9 cellular contexts compared by ENCODE assay signal in genomic region chr1:38608202-38608864, GRCh38.
A peak's percentile ranks its signal among the peaks of the same experiment; 100 is the strongest.
DNase-seq lines count a peak whose midpoint lies in the region; ATAC-seq, FAIRE-seq and TF ChIP-seq lines count a peak whose summit lies in the region.
"Had no signal": no experiment of that assay in that cellular context is flagged by ENCODE, and none has a peak within 500 bp of the region (broad histone marks: within the 10 kb centered on the region; RNA-seq: fewer than 3 reads in every experiment).

No MANE protein-coding gene starts in this region.

- H3K9me3 Mint-ChIP-seq in natural killer cell, result no peaks in the 10 kb centered on the region

- H3K4me1 Mint-ChIP-seq in natural killer cell, result no peaks in the 10 kb centered on the region

- no peak overlapping the region for H3K4me3 ChIP-seq in A549
- no peak overlapping the region for H3K4me3 ChIP-seq in GM12864 (ENCODE audit: low read depth, low read length)
- H3K4me3 ChIP-seq in SJCRH30, result no peak overlapping the region
- H3K4me3 ChIP-seq in right cardiac atrium (ENCODE audit: low read length), result no peak overlapping the region
- H3K4me3 ChIP-seq: adrenal gland had no signal

- POLR2A ChIA-PET in A549 (lab: Yijun Ruan, JAX), result no interaction called here

- no peaks in the 10 kb centered on the region for H3K36me3 ChIP-seq in SJCRH30
- H3K36me3 ChIP-seq: adrenal gland had no signal

- peaks cover 10 to 20% of the 10 kb centered on the region in 2 donors for H3K27me3 Mint-ChIP-seq in natural killer cell (ENCODE audit: low read depth in 2 of 2)

- intact Hi-C loops in right cardiac atrium (cut with DNase I) (loop anchor here in 1 of 4 donors (5.0 kb wide), 2 partner anchors 209 to 229 kb away; no protein-coding TSS in a partner anchor), natural killer cell (cut with micrococcal nuclease) (no loop called here)

- no peak overlapping the region for H3K27ac Mint-ChIP-seq in natural killer cell

- H3K27me3 ChIP-seq in SJCRH30 (no peaks in the 10 kb centered on the region), right cardiac atrium (ENCODE audit: control insufficient read depth, insufficient read depth) (no peaks in the 10 kb centered on the region)
- H3K27me3 ChIP-seq: adrenal gland had no signal

- H3K36me3 Mint-ChIP-seq in natural killer cell, result no peaks in the 10 kb centered on the region

- DNase-seq in A549 (ENCODE audit: low read depth in 1 of 2, low spot score in 1 of 2), result no peak
- no peak for DNase-seq in GM12864 (ENCODE audit: low read depth)
- DNase-seq in SJCRH30, result peak; percentile 93 to 94
- peak; percentile 21 to 58 (median 52) for DNase-seq in right cardiac atrium
- DNase-seq in natural killer cell, result no peak

- H3K4me2 ChIP-seq in A549, result no peak overlapping the region

- ATAC-seq in A549 (peak in 1 of 2 experiments; percentile 66; a peak in 2 of 6 replicates), right cardiac atrium (peak in 1 of 2 donors; percentile 55), natural killer cell (no peak), GM21528 (IDR thresholded peaks at IDR 0.05; ENCODE audit: low FRiP score, unreplicated experiment) (no peak), GM19324 (IDR thresholded peaks at IDR 0.05; ENCODE audit: low FRiP score, unreplicated experiment) (no peak), HG02840 (IDR thresholded peaks at IDR 0.05; ENCODE audit: low FRiP score, unreplicated experiment) (no peak)

- 53% methylated on average over 12 of the region's 17 CpGs for WGBS in A549 (ENCODE audit: missing lambda C conversion rate)
- 31% methylated on average over 17 of the region's 17 CpGs for WGBS in right cardiac atrium

- no peak overlapping the region for H3K27ac ChIP-seq in A549
- peak overlapping the region; percentile 47; the same call in 1 of the 2 replicates for H3K27ac ChIP-seq in SJCRH30
- H3K27ac ChIP-seq in right cardiac atrium (ENCODE audit: low read length), result no peak overlapping the region
- H3K27ac ChIP-seq: adrenal gland had no signal

- no peak overlapping the region for H3K4me3 Mint-ChIP-seq in natural killer cell

- H3K4me1 ChIP-seq in A549, result no peaks in the 10 kb centered on the region
- H3K4me1 ChIP-seq in SJCRH30, result peaks cover 8% of the 10 kb centered on the region; the same call in 1 of the 2 replicates
- no peaks in the 10 kb centered on the region for H3K4me1 ChIP-seq in right cardiac atrium (ENCODE audit: control insufficient read depth, insufficient read depth, low read length)
- H3K4me1 ChIP-seq: adrenal gland had no signal

- TF ChIP-seq EP300 in A549 (IDR thresholded peaks at IDR 0.05), result no peak

- CTCF ChIA-PET in A549 (lab: Yijun Ruan, JAX), result interaction anchor here (0.6 to 1.3 kb wide), 4 partner anchors 15 to 218 kb away, joined by 3 to 4 read pairs (median 3); no protein-coding TSS in a partner anchor

- no peak for TF ChIP-seq POLR2A in A549 (IDR thresholded peaks at IDR 0.05; ENCODE audit: low read length)

- H3K9me3 ChIP-seq in A549, result no peaks in the 10 kb centered on the region
- no peaks in the 10 kb centered on the region for H3K9me3 ChIP-seq in SJCRH30 (replicated peaks)
- H3K9me3 ChIP-seq in right cardiac atrium (ENCODE audit: control insufficient read depth, low read length), result no peaks in the 10 kb centered on the region
- H3K9me3 ChIP-seq: adrenal gland had no signal

- no peak for TF ChIP-seq RAD21 in A549 (conservative IDR thresholded peaks at IDR 0.05 in 1 of 2, IDR thresholded peaks at IDR 0.05 in 1 of 2)

- no peak for FAIRE-seq in A549 (lab: Jason Lieb, UNC)

- TF ChIP-seq CTCF in A549 (IDR thresholded peaks at IDR 0.05) (0 out of 3 replicates have a peak, but pooled peaks have one; percentile 14), GM12864 (IDR thresholded peaks at IDR 0.05; ENCODE audit: low read depth, low read length, missing control alignments) (peak; percentile 66), natural killer cell (IDR thresholded peaks at IDR 0.05) (no peak)

TF ChIP-seq in A549, 52 proteins besides CTCF, POLR2A, EP300 and RAD21:
- TF ChIP-seq RARB (CRISPR knock-in tag; IDR thresholded peaks at IDR 0.05) (no peak), POLR2AphosphoS2 (conservative IDR thresholded peaks at IDR 0.05; ENCODE audit: low read length) (no peak), CBX2 (IDR thresholded peaks at IDR 0.05; ENCODE audit: borderline replicate concordance, low read depth) (no peak), EHF (CRISPR knock-in tag; IDR thresholded peaks at IDR 0.05) (no peak), TP53 (CRISPR knock-in tag; IDR thresholded peaks at IDR 0.05) (no peak), CBX8 (IDR thresholded peaks at IDR 0.05) (no peak), JUNB (IDR thresholded peaks at IDR 0.05) (no peak), ESRRA (IDR thresholded peaks at IDR 0.05; ENCODE audit: borderline replicate concordance, low read length) (no peak), CHD4 (IDR thresholded peaks at IDR 0.05; ENCODE audit: borderline replicate concordance) (no peak), HEYL (CRISPR knock-in tag; IDR thresholded peaks at IDR 0.05) (no peak)

Comparison
In these comparisons a context has a peak if more than half of its experiments do, and no peak if none do; other contexts are left out.
1. DNase-seq: peak in SJCRH30 (2 of 2) and right cardiac atrium (3 of 3); none in A549 (0 of 2), GM12864 (single experiment) and natural killer cell (single experiment).